ENCODE assay signal across 8 cellular contexts in the genomic region with DNA sequence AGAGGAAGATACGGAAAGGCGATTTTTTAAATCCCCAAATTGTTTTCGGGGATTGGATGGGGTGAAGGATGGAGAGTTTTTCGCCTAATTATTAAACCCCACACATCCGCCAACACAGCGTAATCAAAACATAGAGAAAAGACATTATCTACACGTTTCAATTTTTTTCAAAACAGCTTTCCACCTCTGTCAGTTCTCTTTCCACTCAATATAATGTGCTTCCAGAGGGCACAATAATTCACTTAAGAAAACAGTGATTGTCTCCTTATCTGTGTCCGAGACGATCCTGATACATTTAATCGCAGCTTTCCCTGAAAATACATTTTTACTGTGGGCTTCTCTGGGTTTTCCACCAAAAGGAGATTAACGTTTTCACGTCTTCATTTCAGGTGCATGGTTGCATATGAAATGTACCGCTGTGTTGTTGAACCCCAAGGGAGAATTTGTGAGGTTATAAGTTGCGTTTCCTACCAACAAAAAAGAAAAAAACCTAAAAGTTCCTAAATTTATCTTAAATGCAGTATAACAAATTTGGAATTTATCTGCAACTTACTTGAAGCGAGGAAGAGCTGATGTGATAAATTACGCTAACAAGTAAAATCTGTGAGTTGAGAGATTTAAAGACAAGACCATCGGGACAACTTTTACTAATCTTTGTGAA. TPM values are rescaled to one million over a fixed set of nuclear protein-coding genes. Genes with fewer than 3 reads are reported as not detected.
DNase-seq lines count a peak whose midpoint lies in the region; ATAC-seq and TF ChIP-seq lines count a peak whose summit lies in the region.

No MANE protein-coding gene starts in this region.

- H3K4me2 ChIP-seq in DOHH2 (ENCODE audit: low read length) (peak overlapping the region; percentile 97), neural progenitor cell (peak overlapping the region; percentile 90)

- H3K27ac ChIP-seq in DOHH2 (ENCODE audit: low read depth, low read length) (no peak overlapping the region), RWPE2 (ENCODE audit: poor library complexity, severe bottlenecking) (peak overlapping the region; percentile 65), esophagus muscularis mucosa (replicated peaks in 1 of 4) (peak overlapping the region in 3 of 4 donors; percentile 80 to 83 (median 81)), neural progenitor cell (no peak overlapping the region)

- H3K27me3 Mint-ChIP-seq in neural progenitor cell (ENCODE audit: insufficient read depth, low read depth): peaks cover 3% of the 10 kb centered on the region

- DNase-seq in RWPE2 (ENCODE audit: low spot score) (no peak), esophagus muscularis mucosa (ENCODE audit: extremely low spot score) (no peak), neural progenitor cell (ENCODE audit: low spot score) (no peak), NCI-H2107 treated with DMSO at 0.1 percent for 48 hours (lab: John Stamatoyannopoulos, UW; ENCODE audit: unreplicated experiment) (no peak), DMS153 (lab: John Stamatoyannopoulos, UW) (no peak), epidermal melanocyte (ENCODE audit: insufficient read length, low spot score) (no peak)

- H3K4me1 Mint-ChIP-seq in neural progenitor cell: peaks cover 12% of the 10 kb centered on the region

- H3K36me3 Mint-ChIP-seq in neural progenitor cell: peaks cover 12% of the 10 kb centered on the region

- WGBS in esophagus muscularis mucosa: 12% methylated on average over 17 of the region's 17 CpGs

- H4K20me1 ChIP-seq in DOHH2 (ENCODE audit: control insufficient read depth, insufficient read depth, low read depth, low read length) (peaks cover 14% of the 10 kb centered on the region), neural progenitor cell (ENCODE audit: low read depth) (peaks cover 25% of the 10 kb centered on the region)

- H3K36me3 ChIP-seq in DOHH2 (ENCODE audit: control insufficient read depth, low read length) (peaks cover 18% of the 10 kb centered on the region), RWPE2 (ENCODE audit: low read depth) (0 out of 2 replicates have a peak, but pooled peaks cover 4% of the 10 kb centered on the region), esophagus muscularis mucosa (no peaks in the 10 kb centered on the region), neural progenitor cell (no peaks in the 10 kb centered on the region)

- no peak for TF ChIP-seq EP300 in esophagus muscularis mucosa (IDR thresholded peaks at IDR 0.05)

- H3K27me3 ChIP-seq in DOHH2 (ENCODE audit: control insufficient read depth, low read length) (no peaks in the 10 kb centered on the region), RWPE2 (ENCODE audit: insufficient read depth, poor library complexity, severe bottlenecking) (no peaks in the 10 kb centered on the region), esophagus muscularis mucosa (no peaks in the 10 kb centered on the region), neural progenitor cell (peaks cover 14% of the 10 kb centered on the region)

- H3K79me2 ChIP-seq in DOHH2 (ENCODE audit: control insufficient read depth, low read length) (peaks cover 44% of the 10 kb centered on the region), neural progenitor cell (ENCODE audit: low read depth) (peaks cover 37% of the 10 kb centered on the region)

- intact Hi-C loops in esophagus muscularis mucosa (cut with DNase I): loop anchor here (5.0 kb wide), 1 partner anchor 52 kb away; no protein-coding TSS in a partner anchor

- peak overlapping the region; percentile 88 for H2AFZ ChIP-seq in neural progenitor cell (replicated peaks)

- no peak for TF ChIP-seq POLR2A in esophagus muscularis mucosa (IDR thresholded peaks at IDR 0.05; ENCODE audit: low read depth)

- ATAC-seq in RWPE2 (ENCODE audit: low read depth): no peak
- ATAC-seq in HG03521 (IDR thresholded peaks at IDR 0.05; ENCODE audit: unreplicated experiment): no peak

- H3K4me3 ChIP-seq in DOHH2 (ENCODE audit: low read length) (peak overlapping the region; percentile 96), RWPE2 (ENCODE audit: severe bottlenecking) (peak overlapping the region; percentile 52), esophagus muscularis mucosa (peak overlapping the region; percentile 73 to 98 (median 93)), neural progenitor cell (peak overlapping the region; percentile 66)

- H3F3A ChIP-seq in DOHH2 (ENCODE audit: control insufficient read depth, insufficient read depth) (0 out of 2 replicates have a peak, but pooled peaks cover 3% of the 10 kb centered on the region), neural progenitor cell (ENCODE audit: low read depth) (peaks cover 14% of the 10 kb centered on the region)

- H3K9me3 Mint-ChIP-seq in neural progenitor cell: no peaks in the 10 kb centered on the region

- H3K4me3 Mint-ChIP-seq in neural progenitor cell: peak overlapping the region; percentile 75

- no peaks in the 10 kb centered on the region for H3K9me2 ChIP-seq in DOHH2 (replicated peaks; ENCODE audit: control insufficient read depth, low read length)

- TF ChIP-seq CTCF in DOHH2 (IDR thresholded peaks at IDR 0.05; ENCODE audit: low read depth, low read length, poor library complexity, severe bottlenecking): no peak
- TF ChIP-seq CTCF in RWPE2 (IDR thresholded peaks at IDR 0.05; ENCODE audit: poor library complexity, severe bottlenecking): no peak
- TF ChIP-seq CTCF in esophagus muscularis mucosa (IDR thresholded peaks at IDR 0.05): no peak
- no peak for TF ChIP-seq CTCF in neural progenitor cell (IDR thresholded peaks at IDR 0.05)

- peaks cover 15% of the 10 kb centered on the region for H3K4me1 ChIP-seq in DOHH2 (ENCODE audit: control insufficient read depth, low read length)
- H3K4me1 ChIP-seq in RWPE2 (ENCODE audit: insufficient read depth, poor library complexity, severe bottlenecking): peaks cover 4% of the 10 kb centered on the region
- peaks cover 19 to 38% (median 26%) of the 10 kb centered on the region in 4 donors for H3K4me1 ChIP-seq in esophagus muscularis mucosa
- H3K4me1 ChIP-seq in neural progenitor cell: peaks cover 9% of the 10 kb centered on the region

- no peak overlapping the region for H3K27ac Mint-ChIP-seq in neural progenitor cell

- H3K9ac ChIP-seq in neural progenitor cell: no peak overlapping the region

- H3K9me3 ChIP-seq in DOHH2 (ENCODE audit: control insufficient read depth, insufficient read depth, low read length) (no peaks in the 10 kb centered on the region), RWPE2 (ENCODE audit: severe bottlenecking) (no peaks in the 10 kb centered on the region), esophagus muscularis mucosa (no peaks in the 10 kb centered on the region), neural progenitor cell (ENCODE audit: low read depth) (no peaks in the 10 kb centered on the region)

RNA-seq across cellular contexts. Expression of gene OBI1, which starts 0.6 kb away (rescaled TPM):
- total RNA-seq in esophagus muscularis mucosa (10 to 100 TPM in 3 of 4 donors, 1 to 10 TPM in 1; 8.3 to 13.3 (median 10.5) TPM), neural progenitor cell (ENCODE audit: low replicate concordance) (22.2 and 36.9 TPM in 2 replicates)

RNA-seq across cellular contexts. Expression of gene POU4F1, which starts 56.2 kb away (rescaled TPM):
- not detected for total RNA-seq in esophagus muscularis mucosa
- 1.6 and 2.0 TPM in 2 replicates for total RNA-seq in neural progenitor cell (ENCODE audit: low replicate concordance)

Comparison
In these comparisons a context has a peak if more than half of its experiments do, and no peak if none do; other contexts are left out.
1. H3K27ac ChIP-seq: peak in RWPE2 (single experiment) and esophagus muscularis mucosa (3 of 4); none in DOHH2 (single experiment) and neural progenitor cell (single experiment).
2. Peak in every context shown above with its lines, with median percentiles within 50 percentile points of each other: H3K4me3 ChIP-seq.